ENCODE assay signal across 21 cellular contexts in genomic region chr2:15040429-15041084, GRCh38.
DNase-seq lines count a peak whose midpoint lies in the region; ATAC-seq and TF ChIP-seq lines count a peak whose summit lies in the region.
"Had no signal": no experiment of that assay in that cellular context is flagged by ENCODE, and none has a peak within 500 bp of the region (broad histone marks: within the 10 kb centered on the region; RNA-seq: fewer than 3 reads in every experiment).

No MANE protein-coding gene starts in this region.

- peak overlapping the region; percentile 17 for H3K27ac ChIP-seq in colonic mucosa
- H3K27ac ChIP-seq: neutrophil, SJSA1, vagina had no signal

- no peak for ATAC-seq in GM19397 (IDR thresholded peaks at IDR 0.05; ENCODE audit: unreplicated experiment)
- no peak for ATAC-seq in HG02870 (IDR thresholded peaks at IDR 0.05; ENCODE audit: unreplicated experiment)
- ATAC-seq: left colon had no signal

- no peak for DNase-seq in T-helper 1 cell
- DNase-seq in NCI-H345 treated with DMSO at 0.1 percent for 48 hours (lab: John Stamatoyannopoulos, UW; ENCODE audit: unreplicated experiment): peak; percentile 54
- DNase-seq in colonic mucosa: no peak
- no peak for DNase-seq in central memory CD4-positive, alpha-beta T cell
- no peak for DNase-seq in HuH-7.5 (ENCODE audit: low spot score)
- DNase-seq: activated CD4-positive, CD25-positive, alpha-beta regulatory T cell; activated CD8-positive, alpha-beta memory T cell treated with anti-CD3 and anti-CD28 coated beads for 24 hours; activated naive CD4-positive, alpha-beta T cell treated with anti-CD3 and anti-CD28 coated beads, Interleukin-2, amount 10 ng/mL, durations not matched to agents 7 days and 5 days; activated T-cell treated with anti-CD3 and anti-CD28 coated beads, Interleukin-2, amount 50 U/mL, for 48 hours; HFFc6; KG1; left colon; stimulated activated CD4-positive, alpha-beta T cell treated with anti-CD3 and anti-CD28 coated beads, Interleukin-12 subunit alpha, Interleukin-12 subunit beta, amount 100 ng/mL, for 4 hours; T-helper 9 cell had no signal

- no peak overlapping the region for H3K9ac ChIP-seq in colonic mucosa (ENCODE audit: low read depth in 2 of 2, low read length in 2 of 2)

- H3K9me3 ChIP-seq in colonic mucosa: no peaks in the 10 kb centered on the region
- H3K9me3 ChIP-seq: neutrophil, SJSA1, vagina had no signal

- H3K4me1 ChIP-seq in colonic mucosa: no peaks in the 10 kb centered on the region
- H3K4me1 ChIP-seq: SJSA1 had no signal

- H3K27me3 ChIP-seq in colonic mucosa: no peaks in the 10 kb centered on the region
- H3K27me3 ChIP-seq: SJSA1, vagina had no signal

- intact Hi-C loops in colonic mucosa (cut with DNase I): no loop called here

- no peak overlapping the region for H3K4me3 Mint-ChIP-seq in T-helper 1 cell treated with Interleukin-12 subunit alpha and Interleukin-12 subunit beta and Interleukin-4 antibody, amounts not matched to agents 30 μg/mL and 1 μg/mL, for 36 hours
- H3K4me3 Mint-ChIP-seq: activated naive CD4-positive, alpha-beta T cell treated with anti-CD3 and anti-CD28 coated beads, Interleukin-2, amount 10 ng/mL, durations not matched to agents 7 days and 5 days; central memory CD8-positive, alpha-beta T cell; HFFc6 had no signal

- H3K4me1 Mint-ChIP-seq in T-helper 1 cell treated with Interleukin-12 subunit alpha and Interleukin-12 subunit beta and Interleukin-4 antibody, amounts not matched to agents 30 μg/mL and 1 μg/mL, for 36 hours (ENCODE audit: low read depth): peaks cover 4% of the 10 kb centered on the region
- H3K4me1 Mint-ChIP-seq: activated naive CD4-positive, alpha-beta T cell treated with anti-CD3 and anti-CD28 coated beads, Interleukin-2, amount 10 ng/mL, durations not matched to agents 7 days and 5 days had no signal

- H3K27ac Mint-ChIP-seq in T-helper 1 cell treated with Interleukin-12 subunit alpha and Interleukin-12 subunit beta and Interleukin-4 antibody, amounts not matched to agents 30 μg/mL and 1 μg/mL, for 36 hours: peak overlapping the region; percentile 5
- H3K27ac Mint-ChIP-seq: activated naive CD4-positive, alpha-beta T cell treated with anti-CD3 and anti-CD28 coated beads, Interleukin-2, amount 10 ng/mL, durations not matched to agents 7 days and 5 days; HFFc6 had no signal

- peaks cover under 1% of the 10 kb centered on the region for H3K9me3 Mint-ChIP-seq in T-helper 1 cell treated with Interleukin-12 subunit alpha and Interleukin-12 subunit beta and Interleukin-4 antibody, amounts not matched to agents 30 μg/mL and 1 μg/mL, for 36 hours
- H3K9me3 Mint-ChIP-seq: activated naive CD4-positive, alpha-beta T cell treated with anti-CD3 and anti-CD28 coated beads, Interleukin-2, amount 10 ng/mL, durations not matched to agents 7 days and 5 days had no signal

- no peak overlapping the region for H3K4me3 ChIP-seq in colonic mucosa
- H3K4me3 ChIP-seq: SJSA1, vagina had no signal

- TF ChIP-seq CTCF in colonic mucosa (IDR thresholded peaks at IDR 0.05): no peak

- no peaks in the 10 kb centered on the region for H3K36me3 Mint-ChIP-seq in T-helper 1 cell treated with Interleukin-12 subunit alpha and Interleukin-12 subunit beta and Interleukin-4 antibody, amounts not matched to agents 30 μg/mL and 1 μg/mL, for 36 hours (ENCODE audit: low read depth)
- H3K36me3 Mint-ChIP-seq: activated naive CD4-positive, alpha-beta T cell treated with anti-CD3 and anti-CD28 coated beads, Interleukin-2, amount 10 ng/mL, durations not matched to agents 7 days and 5 days had no signal

- no peaks in the 10 kb centered on the region for H3K36me3 ChIP-seq in colonic mucosa
- H3K36me3 ChIP-seq: neutrophil, SJSA1, vagina had no signal

- no peaks in the 10 kb centered on the region for H3K27me3 Mint-ChIP-seq in T-helper 1 cell treated with Interleukin-12 subunit alpha and Interleukin-12 subunit beta and Interleukin-4 antibody, amounts not matched to agents 30 μg/mL and 1 μg/mL, for 36 hours (ENCODE audit: low read depth)
